ENCODE assay signal across 27 cellular contexts in genomic region chr9:109048822-109049221, GRCh38.
"Had no signal": no experiment of that assay in that cellular context is flagged by ENCODE, and none has a peak within 500 bp of the region (broad histone marks: within the 10 kb centered on the region; RNA-seq: fewer than 3 reads in every experiment).

No MANE protein-coding gene starts in this region.

- ATAC-seq: mucosa of descending colon; naive thymus-derived CD4-positive, alpha-beta T cell; natural killer cell treated with Interleukin-12 subunit alpha and Interleukin-12 subunit beta and Interleukin-15 and Interleukin-18, amount 100 ng/mL, for 72 hours; pancreas; right cardiac atrium; sciatic nerve; stimulated activated naive B cell treated with anti-CD40 and anti-IgM and Interleukin-4, amounts not matched to agents 10 μg/mL and 1 μg/mL and 100 μg/mL, for 72 hours; stimulated activated naive CD8-positive, alpha-beta T cell treated with anti-CD3 and anti-CD28 coated beads, Interleukin-15, Interleukin-2, amounts not matched to agents 100 U/mL and 50 U/mL, for 24 hours had no signal

- H3K4me3 Mint-ChIP-seq: mesothelial cell of epicardium; naive thymus-derived CD4-positive, alpha-beta T cell; natural killer cell treated with Interleukin-12 subunit alpha and Interleukin-12 subunit beta and Interleukin-15 and Interleukin-18, amount 100 ng/mL, for 72 hours; stimulated activated naive B cell treated with anti-CD40 and anti-IgM and Interleukin-4, amounts not matched to agents 10 μg/mL and 1 μg/mL and 100 μg/mL, for 72 hours had no signal

- H3K4me1 ChIP-seq: pancreas, prostate gland, suprapubic skin, vagina had no signal

- H3K4me1 Mint-ChIP-seq: stimulated activated naive B cell treated with anti-CD40 and anti-IgM and Interleukin-4, amounts not matched to agents 10 μg/mL and 1 μg/mL and 100 μg/mL, for 72 hours had no signal

- H3K27me3 ChIP-seq: hepatocyte, pancreas, stomach, suprapubic skin, tibial nerve, upper lobe of left lung, vagina had no signal

- H3K27ac ChIP-seq: hepatocyte, left ventricle myocardium inferior, pancreas, prostate gland, skin epidermis, stomach, suprapubic skin, thoracic aorta, upper lobe of left lung, vagina had no signal

- H2AFZ ChIP-seq: hepatocyte had no signal

- H3K4me3 ChIP-seq: hepatocyte, left ventricle myocardium inferior, lung, mucosa of descending colon, pancreas, prostate gland, skin epidermis, stomach, suprapubic skin, thoracic aorta, tibial nerve, upper lobe of left lung, vagina had no signal

- H3K27ac Mint-ChIP-seq: natural killer cell treated with Interleukin-12 subunit alpha and Interleukin-12 subunit beta and Interleukin-15 and Interleukin-18, amount 100 ng/mL, for 72 hours; stimulated activated naive B cell treated with anti-CD40 and anti-IgM and Interleukin-4, amounts not matched to agents 10 μg/mL and 1 μg/mL and 100 μg/mL, for 72 hours had no signal

- H3K4me2 ChIP-seq: hepatocyte had no signal

- H3K9me3 ChIP-seq: left ventricle myocardium inferior, mucosa of descending colon, pancreas, prostate gland, stomach, suprapubic skin, thoracic aorta, tibial nerve, upper lobe of left lung, vagina had no signal

- H3K79me2 ChIP-seq: hepatocyte had no signal

- H3K27me3 Mint-ChIP-seq: naive thymus-derived CD4-positive, alpha-beta T cell; natural killer cell treated with Interleukin-12 subunit alpha and Interleukin-12 subunit beta and Interleukin-15 and Interleukin-18, amount 100 ng/mL, for 72 hours; stimulated activated naive B cell treated with anti-CD40 and anti-IgM and Interleukin-4, amounts not matched to agents 10 μg/mL and 1 μg/mL and 100 μg/mL, for 72 hours had no signal

- H3K9me3 Mint-ChIP-seq: mesothelial cell of epicardium; natural killer cell treated with Interleukin-12 subunit alpha and Interleukin-12 subunit beta and Interleukin-15 and Interleukin-18, amount 100 ng/mL, for 72 hours had no signal

- DNase-seq: islet precursor cell; left ventricle myocardium inferior; mesendoderm; mucosa of descending colon; naive thymus-derived CD4-positive, alpha-beta T cell; pancreas; retina; right cardiac atrium; stimulated activated CD4-positive, alpha-beta T cell treated with anti-CD3 and anti-CD28 coated beads, Interleukin-12 subunit alpha, Interleukin-12 subunit beta, amount 100 ng/mL, for 4 hours; stimulated activated CD4-positive, alpha-beta T cell treated with anti-CD3 and anti-CD28 coated beads, Interleukin-15, amount 100 ng/mL, for 24 hours; stimulated activated CD4-positive, alpha-beta T cell treated with anti-CD3 and anti-CD28 coated beads, Interleukin-2, amount 100 ng/mL, for 24 hours; stimulated activated CD4-positive, alpha-beta T cell treated with anti-CD3 and anti-CD28 coated beads, Interleukin-4, amount 100 ng/mL, for 1 hour; stimulated activated naive B cell treated with anti-CD40 and anti-IgM and Interleukin-4, amounts not matched to agents 10 μg/mL and 1 μg/mL and 100 μg/mL, for 72 hours; stimulated activated naive CD8-positive, alpha-beta T cell treated with anti-CD3 and anti-CD28 coated beads, Interleukin-15, Interleukin-2, amounts not matched to agents 100 U/mL and 50 U/mL, for 24 hours; stomach; upper lobe of left lung had no signal
